ENCODE assay signal across 1 cellular context in genomic region chr13:100039740-100040139, GRCh38.
TF ChIP-seq lines count a peak whose summit lies in the region.

No MANE protein-coding gene starts in this region.

TF ChIP-seq in HepG2, 621 proteins besides CTCF, POLR2A, EP300 and RAD21 (continued from another document):
- TF ChIP-seq FOXP4 (CRISPR knock-in tag; IDR thresholded peaks at IDR 0.05) (peak; percentile 53; the same call in 1 of the 2 replicates), FOXK2 (IDR thresholded peaks at IDR 0.05) (no peak), ZBTB4 (CRISPR knock-in tag; IDR thresholded peaks at IDR 0.05; ENCODE audit: borderline replicate concordance) (no peak), SMAD1 (CRISPR knock-in tag; IDR thresholded peaks at IDR 0.05; ENCODE audit: borderline replicate concordance, low read depth) (no peak)
